8 cellular contexts compared by ENCODE assay signal in the genomic region with DNA sequence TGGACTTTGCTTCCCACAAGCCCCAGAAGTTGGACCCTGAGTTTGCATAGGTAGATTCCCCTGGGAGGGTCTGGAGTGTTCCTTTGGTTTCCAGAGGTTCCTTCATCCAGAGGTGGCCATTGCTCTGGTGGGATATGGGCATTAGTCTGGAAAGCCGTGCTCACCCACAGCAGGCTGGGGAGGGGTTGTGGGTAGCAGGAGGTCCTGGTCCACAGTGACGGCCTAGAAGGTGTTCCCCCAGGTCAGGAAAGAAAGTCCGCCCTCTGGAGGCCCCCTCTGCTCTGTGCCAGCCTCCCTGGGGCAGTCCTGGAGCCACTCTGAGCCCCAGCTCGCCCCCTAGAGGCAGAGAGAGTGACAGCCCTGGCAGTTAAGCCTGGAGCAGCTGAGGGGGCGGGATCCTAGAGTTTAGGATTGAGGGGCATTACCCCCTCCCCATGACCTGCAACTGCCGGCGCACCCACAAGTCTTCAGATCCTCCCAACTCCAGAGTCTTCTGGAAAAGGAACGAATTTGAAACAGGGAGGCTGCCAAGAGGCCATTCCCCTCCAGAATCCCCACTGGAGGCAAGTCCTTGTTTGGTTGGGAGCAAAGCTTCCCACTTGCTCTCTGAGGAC. TPM values are rescaled to one million over a fixed set of nuclear protein-coding genes. Genes with fewer than 3 reads are reported as not detected.
DNase-seq lines count a peak whose midpoint lies in the region; ATAC-seq, FAIRE-seq and TF ChIP-seq lines count a peak whose summit lies in the region.

No MANE protein-coding gene starts in this region.

- H3K4me3 ChIP-seq in epithelial cell of esophagus (ENCODE audit: low read length), result no peak overlapping the region

- DNase-seq in AG08396 (ENCODE audit: low spot score), result peak; percentile 81
- DNase-seq in GM18507 (ENCODE audit: extremely low spot score, insufficient read length, low read depth), result peak; percentile 88
- peak; percentile 44 to 67 for DNase-seq in NOMO-1 (lab: John Stamatoyannopoulos, UW; ENCODE audit: unreplicated experiment in 2 of 2)
- DNase-seq in activated CD8-positive, alpha-beta memory T cell treated with anti-CD3 and anti-CD28 coated beads for 48 hours (ENCODE audit: low read depth in 2 of 3, low spot score in 2 of 3), result peak; percentile 35 to 43 (median 40)
- peak; percentile 68 for DNase-seq in epithelial cell of esophagus (ENCODE audit: low read depth)
- peak; percentile 51 for DNase-seq in naive B cell
- peak; percentile 45 for DNase-seq in stimulated activated naive CD4-positive, alpha-beta T cell treated with Interleukin-2 at 50 U/mL for 16 hours (lab: John Stamatoyannopoulos, UW)

- H3K36me3 Mint-ChIP-seq in naive B cell, result no peaks in the 10 kb centered on the region

- FAIRE-seq in GM18507 (lab: Jason Lieb, UNC), result peak; percentile 80

- H3K4me3 Mint-ChIP-seq in naive B cell, result no peak overlapping the region

- peak; percentile 79 for TF ChIP-seq CTCF in epithelial cell of esophagus (IDR thresholded peaks at IDR 0.05; ENCODE audit: insufficient read depth, low read depth, low read length, missing control alignments)

- no peaks in the 10 kb centered on the region for H3K9me3 Mint-ChIP-seq in naive B cell

- H3K27me3 Mint-ChIP-seq in naive B cell, result no peaks in the 10 kb centered on the region

- H3K27ac Mint-ChIP-seq in naive B cell, result no peak overlapping the region

- H3K4me1 Mint-ChIP-seq in naive B cell, result peaks cover 0 to 5% (median 0%) of the 10 kb centered on the region in 3 donors

- ATAC-seq in HG03045 (IDR thresholded peaks at IDR 0.05; ENCODE audit: unreplicated experiment) (peak; percentile 76), naive B cell (ENCODE audit: low read depth in 2 of 2) (peak; percentile 94 to 97)

RNA-seq across cellular contexts. Expression of a gene that starts 36.8 kb away (rescaled TPM):
- 1 to 10 TPM in 2 of 6 donors, under 1 TPM in 4; 0.38 to 1.8 (median 0.73) TPM for polyA plus RNA-seq in naive B cell (ENCODE audit: low read depth in 6 of 6)
